10 cellular contexts compared by ENCODE assay signal in genomic region chr2:12824304-12824761, GRCh38.
DNase-seq lines count a peak whose midpoint lies in the region; ATAC-seq and TF ChIP-seq lines count a peak whose summit lies in the region.
"Had no signal": no experiment of that assay in that cellular context is flagged by ENCODE, and none has a peak within 500 bp of the region (broad histone marks: within the 10 kb centered on the region; RNA-seq: fewer than 3 reads in every experiment).

No MANE protein-coding gene starts in this region.

- H3K4me2 ChIP-seq in mammary epithelial cell (ENCODE audit: insufficient read depth, low read depth, low read length): no peak overlapping the region

- CTCF ChIA-PET in mammary epithelial cell (lab: Charles Lee; ENCODE audit: low non-redundant PET): no interaction called here

- intact Hi-C loops in mammary epithelial cell (cut with micrococcal nuclease): no loop called here

- H3K4me3 ChIP-seq in mammary epithelial cell (replicated peaks in 1 of 3; ENCODE audit: insufficient read depth in 1 of 3, low read depth in 2 of 3, low read length in 3 of 3) (no peak overlapping the region), suprapubic skin (no peak overlapping the region)
- H3K4me3 ChIP-seq: K562 had no signal

- H3K9me3 ChIP-seq in mammary epithelial cell (replicated peaks; ENCODE audit: insufficient read depth, low read length): no peaks in the 10 kb centered on the region
- H3K9me3 ChIP-seq in suprapubic skin: no peaks in the 10 kb centered on the region

- H3K4me1 ChIP-seq in mammary epithelial cell (ENCODE audit: insufficient read depth, low read length) (peaks cover 18% of the 10 kb centered on the region), suprapubic skin (peaks cover 14% of the 10 kb centered on the region)

- no peak overlapping the region for H3K9ac ChIP-seq in mammary epithelial cell (ENCODE audit: insufficient read depth, low read length)

- H3K79me2 ChIP-seq in mammary epithelial cell (ENCODE audit: insufficient read depth, low read length): no peaks in the 10 kb centered on the region

- BruUV-seq in mammary epithelial cell (replicated peaks; lab: Mats Ljungman, UMichigan): no TSS peak

- H3K27me3 ChIP-seq in mammary epithelial cell (ENCODE audit: insufficient read depth, low read length): no peaks in the 10 kb centered on the region
- H3K27me3 ChIP-seq in suprapubic skin: no peaks in the 10 kb centered on the region

- dilution Hi-C loops in mammary epithelial cell (cut with HindIII; ENCODE audit: low sequenced_read_pairs): no loop called here

- H2AFZ ChIP-seq in mammary epithelial cell (ENCODE audit: low read depth, low read length): peak overlapping the region; percentile 30

- H3K27ac ChIP-seq in mammary epithelial cell (ENCODE audit: insufficient read depth, low read depth, low read length): no peak overlapping the region
- peak overlapping the region; percentile 76 for H3K27ac ChIP-seq in suprapubic skin

- in situ Hi-C loops in mammary epithelial cell (cut with MboI; ENCODE audit: low sequenced_read_pairs in 2 of 2): no loop called here

- DNase-seq in HT1080 (ENCODE audit: low read depth) (peak; percentile 62), mammary epithelial cell (no peak), kidney tubule cell (ENCODE audit: low spot score) (peak; percentile 8), suprapubic skin (ENCODE audit: low spot score in 2 of 2) (no peak), COR-L47 (lab: John Stamatoyannopoulos, UW) (no peak), NCI-H1105 treated with DMSO at 0.1 percent for 48 hours (lab: John Stamatoyannopoulos, UW) (no peak)
- DNase-seq: NCI-H748 treated with DMSO at 0.1 percent for 48 hours had no signal

- H3K36me3 ChIP-seq in mammary epithelial cell (ENCODE audit: insufficient read depth, low read length) (no peaks in the 10 kb centered on the region), suprapubic skin (no peaks in the 10 kb centered on the region)

- ATAC-seq in GM18511 (IDR thresholded peaks at IDR 0.05; ENCODE audit: unreplicated experiment): no peak
- no peak for ATAC-seq in GM21619 (IDR thresholded peaks at IDR 0.05; ENCODE audit: unreplicated experiment)
- ATAC-seq: K562 had no signal

- no peak for TF ChIP-seq CTCF in mammary epithelial cell (conservative IDR thresholded peaks at IDR 0.05 in 1 of 2, IDR thresholded peaks at IDR 0.05 in 1 of 2; ENCODE audit: extremely low read depth in 1 of 2, insufficient read depth in 1 of 2, low read depth in 1 of 2, low read length in 2 of 2)
- TF ChIP-seq CTCF in suprapubic skin (IDR thresholded peaks at IDR 0.05): no peak

- TF ChIP-seq POLR2A in suprapubic skin (IDR thresholded peaks at IDR 0.05): no peak

- no peak for TF ChIP-seq EP300 in suprapubic skin (IDR thresholded peaks at IDR 0.05)

- no peaks in the 10 kb centered on the region for H4K20me1 ChIP-seq in mammary epithelial cell (ENCODE audit: insufficient read depth, low read length)

- WGBS in mammary epithelial cell (ENCODE audit: low coverage, missing lambda C conversion rate): 100% methylated on average over 1 of the region's 3 CpGs
- 28% methylated on average over 3 of the region's 3 CpGs for WGBS in suprapubic skin

Comparison
In these comparisons a context has a peak if more than half of its experiments do, and no peak if none do; other contexts are left out.
1. DNase-seq: peak in HT1080 (single experiment) and kidney tubule cell (single experiment); none in mammary epithelial cell (single experiment), suprapubic skin (0 of 2), COR-L47 (single experiment) and NCI-H1105 treated with DMSO at 0.1 percent for 48 hours (single experiment).